Comparison of ENCODE assay signal across 11 cellular contexts in the genomic region with DNA sequence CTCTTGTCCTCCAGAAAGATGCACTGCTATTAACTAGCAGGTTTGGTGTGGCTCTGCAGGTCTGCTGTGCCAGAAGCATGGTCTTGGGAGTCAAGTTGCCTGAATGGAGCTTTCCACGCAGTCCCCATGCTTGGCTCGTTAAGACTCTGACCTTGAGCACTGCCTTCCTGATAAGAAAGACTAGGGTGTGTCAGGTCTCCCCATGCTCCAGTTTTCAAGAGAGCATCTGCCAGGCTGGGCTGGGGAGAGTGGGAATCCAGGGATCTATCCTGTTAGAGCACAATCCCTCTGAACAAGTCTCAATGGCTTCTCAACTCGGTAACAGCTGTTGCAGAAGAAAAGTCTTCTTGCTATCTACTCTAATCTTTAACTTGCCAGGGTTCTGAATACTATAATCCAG.
DNase-seq lines count a peak whose midpoint lies in the region; TF ChIP-seq lines count a peak whose summit lies in the region.
"Had no signal": no experiment of that assay in that cellular context is flagged by ENCODE, and none has a peak within 500 bp of the region (broad histone marks: within the 10 kb centered on the region; RNA-seq: fewer than 3 reads in every experiment).

No MANE protein-coding gene starts in this region.

- no peak overlapping the region for H2AFZ ChIP-seq in hepatocyte

- peaks cover 19% of the 10 kb centered on the region for H3K9me3 ChIP-seq in WERI-Rb-1 (ENCODE audit: severe bottlenecking)
- peaks cover 12% of the 10 kb centered on the region for H3K9me3 ChIP-seq in hepatocyte (ENCODE audit: low read depth)
- H3K9me3 ChIP-seq: HAP-1 had no signal

- H3K27ac ChIP-seq in WERI-Rb-1 (peak overlapping the region; percentile 91), hepatocyte (peak overlapping the region; percentile 14), RWPE1 (no peak overlapping the region)

- peaks cover 3% of the 10 kb centered on the region for H3K79me2 ChIP-seq in hepatocyte

- H3K36me3 ChIP-seq in WERI-Rb-1 (peaks cover 89% of the 10 kb centered on the region), hepatocyte (replicated peaks; ENCODE audit: insufficient read depth, low read depth) (no peaks in the 10 kb centered on the region)

- H3K4me3 ChIP-seq in WERI-Rb-1 (ENCODE audit: low read depth, low read length) (no peak overlapping the region), hepatocyte (no peak overlapping the region), lower leg skin (ENCODE audit: low read depth, poor library complexity, severe bottlenecking) (no peak overlapping the region)
- H3K4me3 ChIP-seq: HAP-1 had no signal

- CTCF ChIA-PET in RWPE1 (lab: Yijun Ruan, JAX), result no interaction called here

- WGBS in hepatocyte (ENCODE audit: low lambda C conversion rate, missing lambda C conversion rate), result 67% methylated on average over 3 of the region's 3 CpGs
- WGBS in lower leg skin, 2 donors, result 77 to 92% methylated on average over 3 of the region's 3 CpGs

- H3K9me2 ChIP-seq in hepatocyte (replicated peaks; ENCODE audit: insufficient read depth), result no peaks in the 10 kb centered on the region

- TF ChIP-seq CTCF in WERI-Rb-1 (IDR thresholded peaks at IDR 0.05; ENCODE audit: low read depth, low read length), result no peak
- no peak for TF ChIP-seq CTCF in hepatocyte (IDR thresholded peaks at IDR 0.05; ENCODE audit: poor library complexity)
- TF ChIP-seq CTCF in RWPE1 (conservative IDR thresholded peaks at IDR 0.05; ENCODE audit: low read depth), result no peak
- TF ChIP-seq CTCF in lower leg skin (IDR thresholded peaks at IDR 0.05), result no peak

- POLR2A ChIA-PET in RWPE1 (lab: Yijun Ruan, JAX; ENCODE audit: low non-redundant PET), result no interaction called here

- no peaks in the 10 kb centered on the region for H3K27me3 ChIP-seq in WERI-Rb-1 (ENCODE audit: insufficient read depth, low read depth, severe bottlenecking)
- H3K27me3 ChIP-seq in hepatocyte, result no peaks in the 10 kb centered on the region

- no peak overlapping the region for H3K4me2 ChIP-seq in hepatocyte

- peaks cover 4% of the 10 kb centered on the region for H3K4me1 ChIP-seq in hepatocyte (ENCODE audit: insufficient read depth)
- H3K4me1 ChIP-seq: HAP-1 had no signal

- no peaks in the 10 kb centered on the region for H4K20me1 ChIP-seq in hepatocyte (ENCODE audit: insufficient read depth, poor library complexity, severe bottlenecking)

- DNase-seq in NCI-H524 treated with DMSO at 0.1 percent for 48 hours (lab: John Stamatoyannopoulos, UW) (peak; percentile 92), WERI-Rb-1 (peak; percentile 92), hepatocyte (ENCODE audit: low spot score) (no peak), MV-4-11 (lab: John Stamatoyannopoulos, UW) (no peak), RWPE1 (ENCODE audit: low spot score) (no peak), lower leg skin (ENCODE audit: low spot score in 2 of 2) (no peak)
- DNase-seq: CD8-positive, alpha-beta T cell; COR-L47; DND-41; GDM1 had no signal

- no peak for TF ChIP-seq POLR2A in lower leg skin (IDR thresholded peaks at IDR 0.05)

- intact Hi-C loops in lower leg skin (cut with DNase I; ENCODE audit: low total_unique reads), result no loop called here

Comparison
In these comparisons a context has a peak if more than half of its experiments do, and no peak if none do; other contexts are left out.
1. DNase-seq: peak in NCI-H524 treated with DMSO at 0.1 percent for 48 hours (single experiment) and WERI-Rb-1 (single experiment); none in hepatocyte (single experiment), MV-4-11 (single experiment), RWPE1 (single experiment) and lower leg skin (0 of 2).